Comparison of ENCODE assay signal across 8 cellular contexts in the genomic region with DNA sequence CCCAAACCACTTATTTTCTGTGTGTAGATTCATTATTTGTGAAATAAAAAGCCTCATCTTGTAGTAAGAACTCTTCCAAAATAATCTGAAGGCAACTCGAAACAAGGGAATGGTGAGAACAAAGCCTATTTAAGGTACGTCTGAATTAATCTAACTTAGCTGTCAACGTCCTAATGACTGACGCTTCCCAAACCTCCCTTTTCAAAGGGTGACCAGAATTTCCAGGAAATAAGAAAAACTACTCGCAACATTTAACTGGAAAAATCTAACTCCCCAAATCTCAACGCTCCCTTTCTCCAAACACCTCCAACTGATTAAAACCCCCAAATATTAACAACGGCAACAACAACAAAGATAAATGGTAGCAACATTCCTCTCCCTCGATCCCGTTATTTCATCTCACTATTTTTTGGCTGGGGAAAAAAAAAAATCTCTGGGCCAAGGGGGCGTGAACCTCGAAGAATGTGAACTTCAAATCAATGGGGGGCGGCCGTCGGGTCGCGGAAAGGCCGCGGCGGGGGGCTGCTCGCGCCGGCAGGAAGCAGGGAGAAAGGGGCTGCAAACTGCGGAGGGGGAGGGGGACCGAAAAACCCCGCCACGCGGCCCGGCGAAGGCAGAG. TPM values are rescaled to one million over a fixed set of nuclear protein-coding genes. Genes with fewer than 3 reads are reported as not detected.
DNase-seq lines count a peak whose midpoint lies in the region; ATAC-seq and TF ChIP-seq lines count a peak whose summit lies in the region.

No MANE protein-coding gene starts in this region.

- peaks cover 45% of the 10 kb centered on the region for H3K4me1 Mint-ChIP-seq in activated CD4-positive, alpha-beta T cell treated with anti-CD3 and anti-CD28 coated beads for 36 hours
- H3K4me1 Mint-ChIP-seq in activated CD8-positive, alpha-beta T cell treated with anti-CD3 and anti-CD28 coated beads for 36 hours (ENCODE audit: low read depth): peaks cover 38% of the 10 kb centered on the region

- H3K9me3 ChIP-seq in iPS-18c (ENCODE audit: control insufficient read depth, insufficient read depth, low read length) (no peaks in the 10 kb centered on the region), stomach smooth muscle (ENCODE audit: control insufficient read depth in 2 of 2, low read length in 2 of 2) (no peaks in the 10 kb centered on the region)

- peak overlapping the region; percentile 96 for H3K4me3 ChIP-seq in iPS-18c (ENCODE audit: insufficient read depth, low read depth, low read length)
- peak overlapping the region; percentile 92 to 97 for H3K4me3 ChIP-seq in stomach smooth muscle (ENCODE audit: low read length in 2 of 2)

- H3K36me3 Mint-ChIP-seq in activated CD4-positive, alpha-beta T cell treated with anti-CD3 and anti-CD28 coated beads for 36 hours (ENCODE audit: low read depth): peaks cover 47% of the 10 kb centered on the region
- peaks cover 50% of the 10 kb centered on the region for H3K36me3 Mint-ChIP-seq in activated CD8-positive, alpha-beta T cell treated with anti-CD3 and anti-CD28 coated beads for 36 hours (ENCODE audit: low read depth)

- peaks cover 24% of the 10 kb centered on the region for H3K4me1 ChIP-seq in stomach smooth muscle (ENCODE audit: control insufficient read depth, insufficient read depth, low read length)

- H3K9ac ChIP-seq in stomach smooth muscle (ENCODE audit: low read length in 2 of 2): peak overlapping the region; percentile 91 to 98

- no peaks in the 10 kb centered on the region for H3K27me3 ChIP-seq in stomach smooth muscle (ENCODE audit: control insufficient read depth in 1 of 2, insufficient read depth in 2 of 2, low read length in 2 of 2)

- H3K9me3 Mint-ChIP-seq in activated CD4-positive, alpha-beta T cell treated with anti-CD3 and anti-CD28 coated beads for 36 hours (ENCODE audit: low read depth): no peaks in the 10 kb centered on the region
- H3K9me3 Mint-ChIP-seq in activated CD8-positive, alpha-beta T cell treated with anti-CD3 and anti-CD28 coated beads for 36 hours: no peaks in the 10 kb centered on the region

- peak overlapping the region; percentile 97 for H3K4me3 Mint-ChIP-seq in activated CD4-positive, alpha-beta T cell treated with anti-CD3 and anti-CD28 coated beads for 36 hours
- H3K4me3 Mint-ChIP-seq in activated CD8-positive, alpha-beta T cell treated with anti-CD3 and anti-CD28 coated beads for 36 hours: peak overlapping the region; percentile 98

- no peak for TF ChIP-seq CTCF in activated CD8-positive, alpha-beta T cell treated with anti-CD3 and anti-CD28 coated beads for 36 hours (IDR thresholded peaks at IDR 0.05)

- intact Hi-C loops in activated CD4-positive, alpha-beta T cell treated with anti-CD3 and anti-CD28 coated beads for 36 hours (cut with DNase I, micrococcal nuclease): loop anchor here (1.0 to 10.0 kb wide), 12 partner anchors 20 to 1267 kb away; partner anchors contain the start of genes HMGCL (in 2 of the 2), PNRC2 (in 2 of the 2), SRRM1 (in 2 of the 2) and FUCA1 (in 1 of the 2)
- intact Hi-C loops in activated CD8-positive, alpha-beta T cell treated with anti-CD3 and anti-CD28 coated beads for 36 hours (cut with micrococcal nuclease): no loop called here

- peaks cover 0 to 2% of the 10 kb centered on the region in 2 donors for H3K36me3 ChIP-seq in stomach smooth muscle (ENCODE audit: control insufficient read depth in 2 of 2, insufficient read depth in 2 of 2, low read length in 2 of 2)

- H3K27ac Mint-ChIP-seq in activated CD4-positive, alpha-beta T cell treated with anti-CD3 and anti-CD28 coated beads for 36 hours: peak overlapping the region; percentile 100
- H3K27ac Mint-ChIP-seq in activated CD8-positive, alpha-beta T cell treated with anti-CD3 and anti-CD28 coated beads for 36 hours: peak overlapping the region; percentile 98

- H3K27ac ChIP-seq in stomach smooth muscle (ENCODE audit: low read length): peak overlapping the region; percentile 91

- POLR2A ChIA-PET in activated CD4-positive, alpha-beta T cell treated with anti-CD3 and anti-CD28 coated beads for 36 hours (lab: Charles Lee): interaction anchor here (0.6 to 1.8 kb wide), 3 partner anchors 12 to 170 kb away, joined by 3 to 16 read pairs (median 6); partner anchors contain the start of gene PNRC2
- POLR2A ChIA-PET in activated CD8-positive, alpha-beta T cell treated with anti-CD3 and anti-CD28 coated beads for 36 hours (lab: Charles Lee): interaction anchor here (1.0 to 10.5 kb wide), 7 partner anchors 13 to 169 kb away, joined by 3 to 128 read pairs (median 4); partner anchors contain the start of genes HMGCL and PNRC2

- ATAC-seq in activated CD4-positive, alpha-beta T cell treated with anti-CD3 and anti-CD28 coated beads for 36 hours: no peak
- ATAC-seq in activated CD8-positive, alpha-beta T cell treated with anti-CD3 and anti-CD28 coated beads for 36 hours: no peak
- ATAC-seq in HG03354 (IDR thresholded peaks at IDR 0.05; ENCODE audit: poor library complexity, severe bottlenecking, unreplicated experiment): no peak

- no peak for DNase-seq in activated CD4-positive, alpha-beta T cell treated with anti-CD3 and anti-CD28 coated beads for 36 hours
- DNase-seq in activated CD4-positive, alpha-beta T cell treated with anti-CD3 and anti-CD28 coated beads for 48 hours: no peak
- DNase-seq in activated CD8-positive, alpha-beta T cell treated with anti-CD3 and anti-CD28 coated beads for 36 hours: no peak
- no peak for DNase-seq in stimulated activated CD4-positive, alpha-beta T cell treated with anti-CD3 and anti-CD28 coated beads, Interleukin-2, amount 100 ng/mL, for 48 hours
- no peak for DNase-seq in effector CD8-positive, alpha-beta T cell (lab: John Stamatoyannopoulos, UW)

- no peaks in the 10 kb centered on the region for H3K27me3 Mint-ChIP-seq in activated CD4-positive, alpha-beta T cell treated with anti-CD3 and anti-CD28 coated beads for 36 hours
- no peaks in the 10 kb centered on the region for H3K27me3 Mint-ChIP-seq in activated CD8-positive, alpha-beta T cell treated with anti-CD3 and anti-CD28 coated beads for 36 hours

- CTCF ChIA-PET in activated CD4-positive, alpha-beta T cell treated with anti-CD3 and anti-CD28 coated beads for 36 hours (lab: Charles Lee): interaction anchor here (0.7 to 1.6 kb wide), 2 partner anchors 15 to 236 kb away, joined by 3 to 5 read pairs; partner anchors contain the start of gene ELOA
- CTCF ChIA-PET in activated CD8-positive, alpha-beta T cell treated with anti-CD3 and anti-CD28 coated beads for 36 hours (lab: Charles Lee): interaction anchor here (1.2 to 1.3 kb wide), 2 partner anchors 11 to 14 kb away, joined by 3 to 4 read pairs; no protein-coding TSS in a partner anchor

RNA-seq across cellular contexts. Expression of gene SRSF10, which starts 0.6 kb away (rescaled TPM):
- 100 to 1,000 TPM; 213 to 225 TPM for total RNA-seq in activated CD4-positive, alpha-beta T cell treated with anti-CD3 and anti-CD28 coated beads for 36 hours
- 100 to 1,000 TPM; 203 to 206 TPM for total RNA-seq in activated CD8-positive, alpha-beta T cell treated with anti-CD3 and anti-CD28 coated beads for 36 hours

RNA-seq across cellular contexts. Expression of gene PNRC2, which starts 19.9 kb away (rescaled TPM):
- total RNA-seq in activated CD4-positive, alpha-beta T cell treated with anti-CD3 and anti-CD28 coated beads for 36 hours: 100 to 1,000 TPM; 133 to 142 TPM
- 100 to 1,000 TPM; 130 to 133 TPM for total RNA-seq in activated CD8-positive, alpha-beta T cell treated with anti-CD3 and anti-CD28 coated beads for 36 hours
